Comparison of ENCODE assay signal across 8 cellular contexts in the genomic region with DNA sequence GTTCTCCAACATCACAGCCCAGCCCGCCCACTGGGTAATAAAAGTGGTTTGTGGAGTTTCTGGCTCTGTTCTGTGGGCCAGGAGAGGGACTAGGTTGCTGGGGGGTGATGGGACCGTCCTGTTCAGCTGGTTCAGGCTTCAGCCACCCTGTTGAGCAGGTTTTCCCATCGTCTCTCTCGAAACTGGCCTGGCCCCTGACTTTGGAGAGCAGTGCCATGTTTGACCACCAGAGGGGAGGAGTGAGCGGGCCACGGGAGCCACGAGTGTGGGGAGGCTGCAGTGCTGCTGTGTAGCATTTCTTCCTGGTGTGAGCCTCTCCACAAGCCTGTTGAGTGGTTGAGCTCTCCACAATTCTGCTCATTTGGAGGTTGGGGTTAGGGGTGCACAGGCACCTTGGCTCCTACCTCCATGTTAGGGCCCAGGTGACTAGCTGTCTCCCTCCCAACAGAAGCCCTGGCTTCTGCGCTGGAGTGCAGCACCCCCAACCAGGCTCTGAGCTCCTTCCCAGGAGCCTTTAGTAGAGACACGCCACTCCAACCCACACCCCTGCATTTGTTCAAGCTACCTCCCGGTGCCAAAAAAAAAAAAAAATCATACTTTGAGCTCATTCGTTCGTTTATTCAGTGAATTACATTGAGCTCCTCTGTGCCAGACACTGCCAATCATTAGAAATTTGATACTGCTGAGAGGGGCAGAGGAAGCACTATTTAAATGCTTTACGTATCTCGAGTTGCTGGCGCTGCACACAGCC. TPM values are rescaled to one million over a fixed set of nuclear protein-coding genes. Genes with fewer than 3 reads are reported as not detected.
A peak's percentile ranks its signal among the peaks of the same experiment; 100 is the strongest.
DNase-seq lines count a peak whose midpoint lies in the region; ATAC-seq and TF ChIP-seq lines count a peak whose summit lies in the region.

No MANE protein-coding gene starts in this region.

- no peaks in the 10 kb centered on the region for H3K9me2 ChIP-seq in Karpas-422 (replicated peaks; ENCODE audit: insufficient read depth, low read length)

- WGBS in ovary, 3 donors: 15 to 19% (median 15%) methylated on average over 15 of the region's 15 CpGs
- 29 to 31% methylated on average over 15 of the region's 15 CpGs for WGBS in tibial nerve, 2 donors

- H3K79me2 ChIP-seq in Karpas-422 (ENCODE audit: low read length): no peaks in the 10 kb centered on the region

- no peak for TF ChIP-seq POLR2A in ovary (IDR thresholded peaks at IDR 0.05)
- no peak for TF ChIP-seq POLR2A in tibial nerve (IDR thresholded peaks at IDR 0.05)

- peak; percentile 93 for DNase-seq in AG08395 (ENCODE audit: low spot score)
- peak; percentile 95 for DNase-seq in Karpas-422
- peak; percentile 49 to 60 for DNase-seq in SHP77 (lab: John Stamatoyannopoulos, UW)
- DNase-seq in activated effector memory CD4-positive, alpha-beta T cell treated with anti-CD3 and anti-CD28 coated beads, Interleukin-2, amount 50 U/mL, for 16 hours: peak; percentile 91
- DNase-seq in foreskin melanocyte: peak; percentile 47
- DNase-seq in ovary: peak; percentile 46 to 79 (median 66)
- DNase-seq in tibial nerve (ENCODE audit: low spot score in 2 of 2): peak; percentile 56 to 69

- no peaks in the 10 kb centered on the region for H3K9me3 ChIP-seq in Karpas-422 (ENCODE audit: low read length)
- no peaks in the 10 kb centered on the region for H3K9me3 ChIP-seq in ovary
- H3K9me3 ChIP-seq in tibial nerve: no peaks in the 10 kb centered on the region

- peaks cover 25% of the 10 kb centered on the region for H3K4me1 ChIP-seq in Karpas-422 (ENCODE audit: low read length)
- H3K4me1 ChIP-seq in ovary (ENCODE audit: insufficient read depth): no peaks in the 10 kb centered on the region
- H3K4me1 ChIP-seq in tibial nerve: peaks cover 0 to 6% (median 0%) of the 10 kb centered on the region in 4 donors

- peak overlapping the region; percentile 90 for H2AFZ ChIP-seq in Karpas-422 (ENCODE audit: low read length)

- H3K27ac ChIP-seq in Karpas-422 (ENCODE audit: low read length) (peak overlapping the region; percentile 78), ovary (no peak overlapping the region), tibial nerve (no peak overlapping the region)

- peak overlapping the region; percentile 63 for H3K9ac ChIP-seq in Karpas-422 (ENCODE audit: low read length)

- no peaks in the 10 kb centered on the region for H4K20me1 ChIP-seq in Karpas-422 (ENCODE audit: insufficient read depth, low read depth, low read length)

- H3K4me3 ChIP-seq in Karpas-422 (ENCODE audit: low read length) (peak overlapping the region; percentile 57), ovary (no peak overlapping the region), tibial nerve (no peak overlapping the region)

- intact Hi-C loops in ovary (cut with DNase I): loop anchor here in 2 of 4 donors (5.0 to 10.0 kb wide), 3 partner anchors 35 to 330 kb away; a partner anchor contains a TSS

- peak; percentile 67 for ATAC-seq in GM19025 (IDR thresholded peaks at IDR 0.05; ENCODE audit: low read depth, unreplicated experiment)

- TF ChIP-seq CTCF in ovary (IDR thresholded peaks at IDR 0.05) (peak; percentile 78 to 82 (median 82)), tibial nerve (IDR thresholded peaks at IDR 0.05) (peak; percentile 90 to 97 (median 92))

- TF ChIP-seq EP300 in ovary (IDR thresholded peaks at IDR 0.05) (no peak), tibial nerve (IDR thresholded peaks at IDR 0.05) (no peak)

- no peaks in the 10 kb centered on the region for H3K27me3 ChIP-seq in Karpas-422 (ENCODE audit: low read length)
- no peaks in the 10 kb centered on the region for H3K27me3 ChIP-seq in ovary
- no peaks in the 10 kb centered on the region for H3K27me3 ChIP-seq in tibial nerve

- H3K4me2 ChIP-seq in Karpas-422 (ENCODE audit: low read depth, low read length, poor library complexity, severe bottlenecking): peak overlapping the region; percentile 73

- no peaks in the 10 kb centered on the region for H3K36me3 ChIP-seq in Karpas-422 (ENCODE audit: insufficient read depth, low read length)
- H3K36me3 ChIP-seq in ovary: no peaks in the 10 kb centered on the region
- no peaks in the 10 kb centered on the region for H3K36me3 ChIP-seq in tibial nerve

RNA-seq across cellular contexts. Expression of a gene that starts 13.9 kb away (rescaled TPM):
- total RNA-seq in Karpas-422 (2014; rRNA removed; shearing (Covaris generic); ENCODE audit: low replicate concordance): 2.0 and 3.4 TPM in 2 replicates
- 100 to 1,000 TPM in 1 of 7 donors, 10 to 100 TPM in 2, 1 to 10 TPM in 3, under 1 TPM in 1; 0.76 to 131 (median 7.4) TPM for total RNA-seq in ovary
- polyA plus RNA-seq in ovary: 1 to 10 TPM; 1.6 to 2.0 TPM
- 10 to 100 TPM in 1 of 4 donors, 1 to 10 TPM in 3; 1.1 to 12.0 (median 4.2) TPM for total RNA-seq in tibial nerve

RNA-seq across cellular contexts. Expression of a gene that starts 16.3 kb away (rescaled TPM):
- total RNA-seq in Karpas-422 (2014; rRNA removed; shearing (Covaris generic); ENCODE audit: low replicate concordance): 0.69 TPM in 1 of 2 replicates, not detected in the other
- total RNA-seq in ovary (1 to 10 TPM in 1 of 7 donors, under 1 TPM in 3, not detected in 3; 0.22 to 3.4 (median 0.33) TPM), tibial nerve (under 1 TPM in 2 of 4 donors, not detected in 2; 0.39 to 0.60 TPM)
- polyA plus RNA-seq in ovary: under 1 TPM; 0.07 to 0.13 TPM

RNA-seq across cellular contexts. Expression of a gene that starts 29.3 kb away (rescaled TPM):
- not detected in 2 replicates for total RNA-seq in Karpas-422 (2014; rRNA removed; shearing (Covaris generic); ENCODE audit: low replicate concordance)
- total RNA-seq in ovary: under 1 TPM in 1 of 7 donors, not detected in 6; 0.95 TPM
- polyA plus RNA-seq in ovary: not detected
- total RNA-seq in tibial nerve: not detected

RNA-seq across cellular contexts. Expression of a gene that starts 36.5 kb away (rescaled TPM):
- total RNA-seq in Karpas-422 (2014; rRNA removed; shearing (Covaris generic); ENCODE audit: low replicate concordance): 12.6 and 18.1 TPM in 2 replicates
- total RNA-seq in ovary: 10 to 100 TPM; 12.3 to 26.3 (median 21.8) TPM
- polyA plus RNA-seq in ovary: 1 to 10 TPM; 8.0 to 8.2 TPM
- 10 to 100 TPM; 22.2 to 29.2 (median 25.2) TPM for total RNA-seq in tibial nerve

RNA-seq across cellular contexts. Expression of a gene that starts 50.5 kb away (rescaled TPM):
- 14.8 and 46.6 TPM in 2 replicates for total RNA-seq in Karpas-422 (2014; rRNA removed; shearing (Covaris generic); ENCODE audit: low replicate concordance)
- total RNA-seq in ovary (10 to 100 TPM; 10.5 to 39.1 (median 31.7) TPM), tibial nerve (10 to 100 TPM; 23.9 to 61.5 (median 36.3) TPM)
- polyA plus RNA-seq in ovary: 10 to 100 TPM; 26.9 to 57.9 TPM
